ENCODE assay signal across 8 cellular contexts in genomic region chr1:27152004-27152828, GRCh38. TPM values are rescaled to one million over a fixed set of nuclear protein-coding genes. Genes with fewer than 3 reads are reported as not detected.
A peak's percentile ranks its signal among the peaks of the same experiment; 100 is the strongest.
DNase-seq lines count a peak whose midpoint lies in the region; ATAC-seq, FAIRE-seq and TF ChIP-seq lines count a peak whose summit lies in the region.

No MANE protein-coding gene starts in this region.

- no peaks in the 10 kb centered on the region for H3K27me3 ChIP-seq in GM12878 (replicated peaks in 1 of 2; ENCODE audit: control insufficient read depth in 2 of 2, insufficient read depth in 2 of 2, low read length in 1 of 2)

- H3K27ac Mint-ChIP-seq in activated T-cell treated with anti-CD3 and anti-CD28 coated beads, Interleukin-2, amount 50 U/mL, for 24 hours = peak overlapping the region; percentile 96
- H3K27ac Mint-ChIP-seq in memory B cell (no peak overlapping the region), type B pancreatic cell (no peak overlapping the region)

- intact Hi-C loops in GM12878 (cut with micrococcal nuclease; ENCODE audit: unreplicated experiment) = loop anchor here (5.0 to 10.0 kb wide), 2 partner anchors 40 to 1297 kb away; partner anchors contain the start of gene AUNIP

- peak overlapping the region; percentile 32 for H3K9ac ChIP-seq in GM12878 (ENCODE audit: control insufficient read depth, insufficient read depth, low read length)

- SMC1A ChIA-PET in GM12878 (lab: Charles Lee; ENCODE audit: uncharacterized antibody, unreplicated experiment) = interaction anchor here (0.8 to 4.7 kb wide), 14 partner anchors 9 to 175 kb away, joined by 3 to 30 read pairs (median 4); no protein-coding TSS in a partner anchor

- H3K4me3 Mint-ChIP-seq in activated T-cell treated with anti-CD3 and anti-CD28 coated beads, Interleukin-2, amount 50 U/mL, for 24 hours = peak overlapping the region; percentile 88
- H3K4me3 Mint-ChIP-seq in memory B cell (peak overlapping the region; percentile 97), type B pancreatic cell (peak overlapping the region; percentile 95)

- no peak for TF ChIP-seq EP300 in GM12878 (IDR thresholded peaks at IDR 0.05; ENCODE audit: borderline replicate concordance in 1 of 2, control insufficient read depth in 1 of 2, low read depth in 2 of 2, low read length in 2 of 2)

- peaks cover 43% of the 10 kb centered on the region for H3K79me2 ChIP-seq in GM12878 (ENCODE audit: control insufficient read depth, insufficient read depth, low read length)

- peak overlapping the region; percentile 13 for H3K27ac ChIP-seq in GM12878 (ENCODE audit: control insufficient read depth, insufficient read depth)

- no peaks in the 10 kb centered on the region for H3K9me3 Mint-ChIP-seq in activated T-cell treated with anti-CD3 and anti-CD28 coated beads, Interleukin-2, amount 50 U/mL, for 24 hours
- H3K9me3 Mint-ChIP-seq in memory B cell = no peaks in the 10 kb centered on the region
- H3K9me3 Mint-ChIP-seq in type B pancreatic cell = peaks cover 6% of the 10 kb centered on the region

- peaks cover 17% of the 10 kb centered on the region for H3K36me3 Mint-ChIP-seq in activated T-cell treated with anti-CD3 and anti-CD28 coated beads, Interleukin-2, amount 50 U/mL, for 24 hours (ENCODE audit: low read depth)
- H3K36me3 Mint-ChIP-seq in memory B cell = no peaks in the 10 kb centered on the region
- peaks cover 3% of the 10 kb centered on the region for H3K36me3 Mint-ChIP-seq in type B pancreatic cell

- TF ChIP-seq POLR2A in GM12878 (IDR thresholded peaks at IDR 0.05; ENCODE audit: low read depth, low read length) = no peak

- H3K9me3 ChIP-seq in GM12878 (replicated peaks; ENCODE audit: control insufficient read depth, insufficient read depth, low read length) = no peaks in the 10 kb centered on the region

- H3K27me3 Mint-ChIP-seq in activated T-cell treated with anti-CD3 and anti-CD28 coated beads, Interleukin-2, amount 50 U/mL, for 24 hours = no peaks in the 10 kb centered on the region
- H3K27me3 Mint-ChIP-seq in memory B cell (no peaks in the 10 kb centered on the region), type B pancreatic cell (no peaks in the 10 kb centered on the region)

- peak overlapping the region; percentile 94 for H3K4me2 ChIP-seq in GM12878 (ENCODE audit: control insufficient read depth, insufficient read depth)

- peaks cover 33% of the 10 kb centered on the region for H3K4me1 ChIP-seq in GM12878 (ENCODE audit: control insufficient read depth, insufficient read depth, low read length)

- no peak for TF ChIP-seq CTCF in GM12878 (IDR thresholded peaks at IDR 0.05 in 2 of 3, conservative IDR thresholded peaks at IDR 0.05 in 1 of 3; ENCODE audit: control insufficient read depth in 2 of 3, extremely low read depth in 1 of 3, insufficient read depth in 1 of 3, low read depth in 3 of 3, low read length in 3 of 3)
- no peak for TF ChIP-seq CTCF in type B pancreatic cell (conservative IDR thresholded peaks at IDR 0.05)

- H3K4me3 ChIP-seq in GM12878 = peak overlapping the region; percentile 82

- H3K4me1 Mint-ChIP-seq in activated T-cell treated with anti-CD3 and anti-CD28 coated beads, Interleukin-2, amount 50 U/mL, for 24 hours (ENCODE audit: low read depth) = peaks cover 69% of the 10 kb centered on the region
- peaks cover 59% of the 10 kb centered on the region for H3K4me1 Mint-ChIP-seq in memory B cell
- H3K4me1 Mint-ChIP-seq in type B pancreatic cell (ENCODE audit: unreplicated experiment) = peaks cover 52% of the 10 kb centered on the region

- 56% methylated on average over 7 of the region's 7 CpGs for WGBS in GM12878 (ENCODE audit: insufficient coverage, insufficient replicate concordance, low lambda C conversion rate, missing lambda C conversion rate)

- no peak for DNase-seq in activated T-cell treated with anti-CD3 and anti-CD28 coated beads, Interleukin-2, amount 50 U/mL, for 24 hours
- DNase-seq in activated T-cell treated with anti-CD3 and anti-CD28 coated beads, Interleukin-2, amount 50 U/mL, for 1 hour = no peak
- no peak for DNase-seq in GM12878 (ENCODE audit: low read depth, low spot score)
- no peak for DNase-seq in memory B cell (ENCODE audit: low spot score in 2 of 2)
- no peak for DNase-seq in type B pancreatic cell (ENCODE audit: extremely low spot score, unreplicated experiment)
- no peak for DNase-seq in stimulated activated naive CD4-positive, alpha-beta T cell (lab: John Stamatoyannopoulos, UW)
- no peak for DNase-seq in retina
- DNase-seq in NCI-H226 = no peak

- POLR2A ChIA-PET in GM12878 (lab: Charles Lee) = interaction anchor here (0.6 to 6.1 kb wide), 7 partner anchors 9 to 291 kb away, joined by 3 to 48 read pairs (median 6); no protein-coding TSS in a partner anchor

- peak; percentile 1 for ATAC-seq in GM12878
- no peak for ATAC-seq in memory B cell (ENCODE audit: low read depth)

- RAD21 ChIA-PET in GM12878 (lab: Charles Lee; ENCODE audit: unreplicated experiment) = interaction anchor here (0.7 to 4.0 kb wide), 10 partner anchors 8 to 106 kb away, joined by 3 to 35 read pairs (median 4); no protein-coding TSS in a partner anchor

- in situ Hi-C loops in GM12878 (cut with MboI) = no loop called here

- no peaks in the 10 kb centered on the region; the same call in 1 of the 2 replicates for H4K20me1 ChIP-seq in GM12878 (ENCODE audit: control insufficient read depth, insufficient read depth)

- CTCF ChIA-PET in GM12878 (lab: Yijun Ruan, JAX) = interaction anchor here (0.6 to 4.2 kb wide), 14 partner anchors 8 to 132 kb away, joined by 3 to 15 read pairs (median 4); no protein-coding TSS in a partner anchor

- BruUV-seq in GM12878 (replicated peaks; lab: Mats Ljungman, UMichigan) = no TSS peak

- no peak for TF ChIP-seq RAD21 in GM12878 (IDR thresholded peaks at IDR 0.05; ENCODE audit: insufficient read depth, low read depth, low read length)

- no peak overlapping the region for H2AFZ ChIP-seq in GM12878 (ENCODE audit: control insufficient read depth, low read depth, low read length)

- no peaks in the 10 kb centered on the region for H3K36me3 ChIP-seq in GM12878 (ENCODE audit: control insufficient read depth in 2 of 2, insufficient read depth in 2 of 2, low read length in 1 of 2)

- no peak for FAIRE-seq in GM12878 (lab: Jason Lieb, UNC)

TF ChIP-seq in GM12878, 131 proteins besides CTCF, POLR2A, EP300 and RAD21:
- TF ChIP-seq POU2F2 (IDR thresholded peaks at IDR 0.05; ENCODE audit: borderline replicate concordance, low read depth, low read length) = no peak
- TF ChIP-seq ATF7 (IDR thresholded peaks at IDR 0.05; ENCODE audit: low read depth) = 0 out of 2 replicates have a peak, but pooled peaks have one; percentile 28
- no peak for TF ChIP-seq RBBP5 (conservative IDR thresholded peaks at IDR 0.05)
- TF ChIP-seq TAF1 (IDR thresholded peaks at IDR 0.05; ENCODE audit: borderline replicate concordance, low read depth, low read length) = no peak
- peak; percentile 66 for TF ChIP-seq CREB1 (IDR thresholded peaks at IDR 0.05; ENCODE audit: low read depth)

RNA-seq across cellular contexts. Expression of gene SLC9A1, which starts 2.7 kb away (rescaled TPM):
- 12.9 and 13.6 TPM in 2 replicates for total RNA-seq in GM12878 (2013; cell fraction: nucleolus; rRNA removed)
- total RNA-seq in GM12878 (2014; rRNA removed) = 1.4 and 3.2 TPM in 2 replicates
- total RNA-seq in GM12878 (2014; rRNA removed; fragmentation: Illumina TruSeq; extraction: Trizol) = 2.1 and 2.5 TPM in 2 replicates
- total RNA-seq in GM12878 (2021) = 18.3 and 21.4 TPM in 2 replicates
- polyA plus RNA-seq in GM12878 (2011; ENCODE audit: low read depth) = 5.7 TPM
- polyA plus RNA-seq in GM12878 (2011; rRNA removed) = 1.4 and 2.8 TPM in 2 replicates
- 2.1 and 4.3 TPM in 2 replicates for polyA plus RNA-seq in GM12878 (2011; cell fraction: cytosol; rRNA removed)
- 10.2 and 13.4 TPM in 2 replicates for polyA plus RNA-seq in GM12878 (2011; cell fraction: nucleus; rRNA removed)
- 10.7 and 11.3 TPM in 2 replicates for polyA plus RNA-seq in GM12878 (2012)
- polyA plus RNA-seq in GM12878 (2014; fragmentation: Illumina TruSeq; extraction: Trizol) = 14.4 and 14.9 TPM in 2 replicates
- polyA plus RNA-seq in GM12878 (2014; fragmentation: Nextera tagmentation; extraction: Ambion mirVana) = 1 to 10 TPM in 1 of 2 experiments, under 1 TPM in 1; 0.87 to 1.1 TPM
- 5.5 and 8.3 TPM in 2 replicates for polyA plus RNA-seq in GM12878 (2014; rRNA removed)
- 1 to 10 TPM; 5.4 to 7.4 TPM for polyA plus RNA-seq in GM12878 (2016; fragmentation: Nextera tagmentation; extraction: Ambion mirVana)
- polyA minus RNA-seq in GM12878 (2011; rRNA and poly(A)+ RNA removed) = 2.8 and 4.9 TPM in 2 replicates
- polyA minus RNA-seq in GM12878 (2011; cell fraction: cytosol; rRNA and poly(A)+ RNA removed) = 4.8 TPM in 2 replicates
- 4.7 and 8.6 TPM in 2 replicates for polyA minus RNA-seq in GM12878 (2011; cell fraction: nucleus; rRNA and poly(A)+ RNA removed)
- 28.8 and 41.9 TPM in 2 replicates for total RNA-seq in type B pancreatic cell (ENCODE audit: low replicate concordance)
